ENCODE assay signal across 19 cellular contexts in the genomic region with DNA sequence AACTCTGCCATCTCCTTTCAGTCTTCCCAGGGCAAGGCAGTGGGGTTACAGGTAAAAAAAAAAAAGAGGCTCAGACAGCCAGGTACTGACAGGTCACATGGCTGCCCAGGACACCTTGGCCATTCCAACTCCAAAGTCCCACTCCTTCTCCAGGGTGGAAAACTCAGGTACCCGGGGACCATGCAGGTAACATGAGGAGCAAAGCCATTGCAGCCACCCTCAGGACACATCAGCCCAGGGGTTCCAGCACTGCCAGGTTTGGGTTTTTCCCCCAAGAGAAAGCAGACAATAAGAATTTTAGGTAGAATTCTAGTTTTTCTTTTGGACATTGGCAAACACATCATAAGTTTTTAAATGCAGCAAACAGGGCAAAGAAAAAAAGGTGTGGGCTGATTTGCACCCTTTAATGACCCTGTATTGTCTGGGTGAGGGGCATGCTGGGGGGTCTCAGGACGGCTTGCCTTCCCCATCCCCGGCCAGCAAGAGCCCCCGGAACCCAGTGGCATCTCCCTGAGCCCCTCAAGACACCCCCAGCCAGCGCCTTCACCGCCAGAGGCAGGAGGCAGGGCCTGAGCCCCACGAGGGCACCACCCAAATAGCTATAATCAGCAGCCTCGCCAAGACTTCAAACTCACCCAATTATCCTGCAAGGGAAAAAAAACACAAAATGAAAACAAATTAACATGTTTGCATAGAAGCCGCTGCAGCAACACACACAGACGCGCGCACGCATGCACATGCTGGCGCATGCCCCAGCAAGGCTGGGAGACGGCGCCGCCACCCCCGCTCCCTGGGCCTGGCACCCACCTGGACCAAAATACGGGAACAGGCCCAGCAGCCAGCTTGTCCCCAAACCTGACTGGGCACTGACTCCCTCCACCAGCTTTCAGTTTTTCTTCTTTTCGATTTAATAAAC. TPM values are rescaled to one million over a fixed set of nuclear protein-coding genes. Genes with fewer than 3 reads are reported as not detected.
DNase-seq lines count a peak whose midpoint lies in the region; ATAC-seq lines count a peak whose summit lies in the region.
"Had no signal": no experiment of that assay in that cellular context is flagged by ENCODE, and none has a peak within 500 bp of the region (broad histone marks: within the 10 kb centered on the region; RNA-seq: fewer than 3 reads in every experiment).

No MANE protein-coding gene starts in this region.

- intact Hi-C loops in left cardiac atrium (cut with DNase I) (no loop called here), sciatic nerve (cut with DNase I) (no loop called here)

- DNase-seq in NCI-H2227 (lab: John Stamatoyannopoulos, UW; ENCODE audit: unreplicated experiment) (peak; percentile 36), NCI-H2227 treated with DMSO at 0.1 percent for 48 hours (lab: John Stamatoyannopoulos, UW) (no peak), NCI-H1105 treated with DMSO at 0.1 percent for 48 hours (lab: John Stamatoyannopoulos, UW) (peak; percentile 89), left cardiac atrium (peak; percentile 7), sciatic nerve (ENCODE audit: low spot score) (peak; percentile 53), NCI-H187 (lab: John Stamatoyannopoulos, UW) (no peak), NCI-H2029 treated with DMSO at 0.1 percent for 48 hours (lab: John Stamatoyannopoulos, UW) (no peak), GM19238 (ENCODE audit: insufficient read length, low spot score) (no peak)
- DNase-seq: ACHN; activated CD4-positive, alpha-beta T cell treated with anti-CD3 and anti-CD28 coated beads, Interleukin-2, amount 50 U/mL, for 1 hour; activated naive CD4-positive, alpha-beta T cell treated with anti-CD3 and anti-CD28 coated beads for 36 hours; CD4-positive, CD25-positive, alpha-beta regulatory T cell; HCEC 1CT; NCI-H2029; upper lobe of left lung had no signal

- ATAC-seq in left cardiac atrium (no peak), sciatic nerve (no peak)
- ATAC-seq: body of pancreas; gastroesophageal sphincter; naive thymus-derived CD8-positive, alpha-beta T cell; stimulated activated effector memory CD8-positive, alpha-beta T cell treated with anti-CD3 and anti-CD28 coated beads, Interleukin-12 subunit alpha, Interleukin-12 subunit beta, amount 100 ng/mL, for 72 hours had no signal

RNA-seq across cellular contexts. Expression of gene FAM222A, which starts 15.6 kb away (rescaled TPM):
- total RNA-seq in left cardiac atrium = 10 to 100 TPM; 14.5 to 21.8 TPM
- total RNA-seq in sciatic nerve = 4.7 TPM

Comparison
In these comparisons a context has a peak if more than half of its experiments do, and no peak if none do; other contexts are left out.
1. DNase-seq: peak in NCI-H2227 (single experiment), NCI-H1105 treated with DMSO at 0.1 percent for 48 hours (single experiment), left cardiac atrium (single experiment) and sciatic nerve (single experiment); none in NCI-H2227 treated with DMSO at 0.1 percent for 48 hours (single experiment), NCI-H187 (0 of 2), NCI-H2029 treated with DMSO at 0.1 percent for 48 hours (single experiment) and GM19238 (single experiment).